Comparison of ENCODE assay signal across 1 cellular context in the genomic region with DNA sequence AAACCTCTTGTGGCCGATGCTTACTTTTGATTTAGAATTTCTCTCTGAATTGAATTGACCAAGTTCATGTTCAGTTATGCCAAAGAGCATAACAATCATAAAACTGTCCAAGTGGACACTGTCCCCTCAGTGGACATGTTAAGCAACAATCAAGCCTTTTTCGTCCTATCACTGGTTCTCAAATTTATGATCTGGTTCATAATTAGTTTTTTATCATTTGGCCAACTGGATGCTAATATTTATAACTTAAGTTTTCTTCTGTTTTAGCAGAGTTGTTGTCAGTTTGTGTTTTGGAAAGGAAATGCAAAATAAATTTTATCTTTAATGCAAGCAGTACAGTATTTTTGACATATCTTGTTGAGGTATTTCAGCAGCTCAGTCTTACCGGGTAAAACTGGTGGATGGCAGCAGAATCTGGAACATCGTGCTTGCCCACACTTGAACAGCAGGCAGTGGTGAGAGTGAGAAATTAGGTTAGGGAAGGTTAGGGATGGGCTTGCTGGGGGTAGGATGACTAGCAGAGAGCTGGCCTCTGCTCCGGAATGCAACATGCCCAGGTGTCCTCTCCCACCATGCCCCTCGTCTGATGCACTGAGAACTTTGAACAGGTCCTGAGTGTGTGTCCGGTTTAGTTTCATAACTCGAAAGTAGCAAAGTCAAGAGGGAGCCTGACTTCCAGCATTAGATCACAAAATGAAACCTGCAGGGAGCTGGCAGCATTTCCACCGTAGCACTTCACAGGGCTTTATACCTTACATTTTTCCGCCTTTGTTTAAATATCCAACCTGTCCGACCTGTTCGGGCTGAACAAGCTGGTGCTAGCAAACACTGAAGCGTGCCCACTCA.
TF ChIP-seq lines count a peak whose summit lies in the region.

No MANE protein-coding gene starts in this region.

TF ChIP-seq in K562, 482 proteins besides CTCF, POLR2A, EP300 and RAD21 (continued from another document):
- TF ChIP-seq, protein P1, sequence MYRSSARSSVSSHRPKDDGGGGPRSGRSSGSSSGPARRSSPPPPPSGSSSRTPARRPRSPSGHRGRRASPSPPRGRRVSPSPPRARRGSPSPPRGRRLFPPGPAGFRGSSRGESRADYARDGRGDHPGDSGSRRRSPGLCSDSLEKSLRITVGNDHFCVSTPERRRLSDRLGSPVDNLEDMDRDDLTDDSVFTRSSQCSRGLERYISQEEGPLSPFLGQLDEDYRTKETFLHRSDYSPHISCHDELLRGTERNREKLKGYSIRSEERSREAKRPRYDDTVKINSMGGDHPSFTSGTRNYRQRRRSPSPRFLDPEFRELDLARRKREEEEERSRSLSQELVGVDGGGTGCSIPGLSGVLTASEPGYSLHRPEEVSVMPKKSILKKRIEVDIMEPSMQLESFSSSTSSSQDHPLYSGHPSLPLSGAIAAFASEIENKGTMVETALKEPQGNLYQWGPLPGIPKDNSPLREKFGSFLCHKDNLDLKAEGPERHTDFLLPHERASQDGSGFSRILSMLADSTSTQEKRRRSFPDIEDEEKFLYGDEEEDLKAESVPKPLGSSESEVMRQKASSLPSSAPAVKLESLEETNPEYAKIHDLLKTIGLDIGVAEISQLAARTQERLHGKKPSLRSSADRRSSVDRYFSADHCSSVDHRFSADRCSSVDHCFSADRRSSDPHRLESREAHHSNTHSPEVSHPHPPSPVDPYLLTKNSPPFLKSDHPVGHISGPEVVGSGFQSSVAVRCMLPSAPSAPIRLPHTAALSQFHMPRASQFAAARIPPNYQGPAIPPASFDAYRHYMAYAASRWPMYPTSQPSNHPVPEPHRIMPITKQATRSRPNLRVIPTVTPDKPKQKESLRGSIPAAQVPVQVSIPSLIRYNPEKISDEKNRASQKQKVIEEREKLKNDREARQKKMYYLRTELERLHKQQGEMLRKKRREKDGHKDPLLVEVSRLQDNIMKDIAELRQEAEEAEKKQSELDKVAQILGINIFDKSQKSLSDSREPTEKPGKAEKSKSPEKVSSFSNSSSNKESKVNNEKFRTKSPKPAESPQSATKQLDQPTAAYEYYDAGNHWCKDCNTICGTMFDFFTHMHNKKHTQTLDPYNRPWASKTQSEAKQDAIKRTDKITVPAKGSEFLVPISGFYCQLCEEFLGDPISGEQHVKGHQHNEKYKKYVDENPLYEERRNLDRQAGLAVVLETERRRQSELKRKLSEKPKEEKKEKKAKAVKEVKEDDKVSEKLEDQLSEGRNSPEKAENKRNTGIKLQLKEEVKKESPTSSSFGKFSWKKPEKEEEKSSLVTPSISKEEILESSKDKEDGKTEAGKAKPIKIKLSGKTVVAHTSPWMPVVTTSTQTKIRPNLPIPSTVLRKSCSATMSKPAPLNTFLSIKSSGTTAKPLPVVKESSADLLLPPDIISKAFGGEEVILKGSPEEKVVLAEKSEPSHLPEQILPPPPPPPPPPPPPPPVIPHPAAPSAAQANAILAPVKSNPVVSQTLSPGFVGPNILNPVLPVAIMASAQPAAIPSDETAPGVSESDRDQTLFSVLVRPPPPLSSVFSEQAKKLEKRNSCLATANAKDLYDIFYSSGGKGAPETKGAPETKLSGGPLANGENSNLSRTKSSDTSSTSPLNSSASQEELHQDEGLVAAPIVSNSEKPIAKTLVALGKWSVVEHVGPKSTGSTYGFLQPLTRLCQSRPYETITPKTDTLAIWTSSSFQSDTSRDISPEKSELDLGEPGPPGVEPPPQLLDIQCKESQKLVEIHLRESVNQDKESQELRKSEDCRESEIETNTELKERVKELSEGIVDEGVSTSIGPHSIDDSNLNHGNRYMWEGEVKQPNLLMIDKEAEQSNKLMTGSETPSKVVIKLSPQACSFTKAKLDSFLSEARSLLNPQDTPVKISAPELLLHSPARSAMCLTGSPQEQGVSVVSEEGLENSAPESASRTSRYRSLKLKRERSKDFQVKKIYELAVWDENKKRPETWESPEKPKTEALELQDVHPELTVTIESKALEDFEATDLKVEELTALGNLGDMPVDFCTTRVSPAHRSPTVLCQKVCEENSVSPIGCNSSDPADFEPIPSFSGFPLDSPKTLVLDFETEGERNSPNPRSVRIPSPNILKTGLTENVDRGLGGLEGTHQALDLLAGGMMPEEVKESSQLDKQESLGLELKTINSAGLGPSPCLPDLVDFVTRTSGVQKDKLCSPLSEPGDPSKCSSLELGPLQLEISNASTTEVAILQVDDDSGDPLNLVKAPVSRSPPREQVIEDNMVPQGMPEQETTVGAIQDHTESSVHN (IDR thresholded peaks at IDR 0.05; ENCODE audit: borderline replicate concordance in 1 of 2, low read depth in 1 of 2): no peak
